Comparison of ENCODE assay signal across 1 cellular context in genomic region chr1:228291906-228292608, GRCh38.
TF ChIP-seq lines count a peak whose summit lies in the region.

No MANE protein-coding gene starts in this region.

TF ChIP-seq in HepG2, 621 proteins besides CTCF, POLR2A, EP300 and RAD21 (continued from another document):
- TF ChIP-seq ATF3 (CRISPR knock-in tag; IDR thresholded peaks at IDR 0.05) (no peak), PHF20 (CRISPR knock-in tag; IDR thresholded peaks at IDR 0.05) (no peak), TRAFD1 (CRISPR knock-in tag; IDR thresholded peaks at IDR 0.05; ENCODE audit: borderline replicate concordance) (no peak), KLF13 (CRISPR knock-in tag; IDR thresholded peaks at IDR 0.05) (no peak), REXO4 (CRISPR knock-in tag; IDR thresholded peaks at IDR 0.05; ENCODE audit: borderline replicate concordance) (no peak), SNRNP70 (IDR thresholded peaks at IDR 0.05; ENCODE audit: low read depth, low read length) (no peak), ZGPAT (CRISPR knock-in tag; IDR thresholded peaks at IDR 0.05) (no peak), TSC22D2 (CRISPR knock-in tag; IDR thresholded peaks at IDR 0.05; ENCODE audit: borderline replicate concordance) (no peak), HIVEP1 (CRISPR knock-in tag; IDR thresholded peaks at IDR 0.05) (no peak), SMYD3 (CRISPR knock-in tag; IDR thresholded peaks at IDR 0.05) (no peak), HNF1B (CRISPR knock-in tag; IDR thresholded peaks at IDR 0.05) (no peak), ZNF367 (CRISPR knock-in tag; IDR thresholded peaks at IDR 0.05; ENCODE audit: borderline replicate concordance) (no peak), MYC (CRISPR knock-in tag; IDR thresholded peaks at IDR 0.05; ENCODE audit: borderline replicate concordance) (no peak), SIX1 (CRISPR knock-in tag; IDR thresholded peaks at IDR 0.05; ENCODE audit: borderline replicate concordance) (no peak)
- TF ChIP-seq, protein P1, sequence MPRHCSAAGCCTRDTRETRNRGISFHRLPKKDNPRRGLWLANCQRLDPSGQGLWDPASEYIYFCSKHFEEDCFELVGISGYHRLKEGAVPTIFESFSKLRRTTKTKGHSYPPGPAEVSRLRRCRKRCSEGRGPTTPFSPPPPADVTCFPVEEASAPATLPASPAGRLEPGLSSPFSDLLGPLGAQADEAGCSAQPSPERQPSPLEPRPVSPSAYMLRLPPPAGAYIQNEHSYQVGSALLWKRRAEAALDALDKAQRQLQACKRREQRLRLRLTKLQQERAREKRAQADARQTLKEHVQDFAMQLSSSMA (CRISPR knock-in tag; IDR thresholded peaks at IDR 0.05) = no peak
